Comparison of ENCODE assay signal across 1 cellular context in genomic region chr20:23585808-23586734, GRCh38.
TF ChIP-seq lines count a peak whose summit lies in the region.

No MANE protein-coding gene starts in this region.

TF ChIP-seq in HepG2, 621 proteins besides CTCF, POLR2A, EP300 and RAD21 (continued from another document and continues in another):
- peak; percentile 74 for TF ChIP-seq AHDC1 (CRISPR knock-in tag; IDR thresholded peaks at IDR 0.05; ENCODE audit: borderline replicate concordance)
- no peak for TF ChIP-seq NFAT5 (CRISPR knock-in tag; IDR thresholded peaks at IDR 0.05)
- TF ChIP-seq NR2F6 (IDR thresholded peaks at IDR 0.05), result peak; percentile 73
- peak; percentile 71 for TF ChIP-seq NR2F6 (CRISPR knock-in tag; IDR thresholded peaks at IDR 0.05)
- TF ChIP-seq ZNF800 (CRISPR knock-in tag; IDR thresholded peaks at IDR 0.05), result 0 out of 2 replicates have a peak, but pooled peaks have one; percentile 15
- TF ChIP-seq TRIM24 (CRISPR knock-in tag; IDR thresholded peaks at IDR 0.05), result no peak
- no peak for TF ChIP-seq ZNF333 (CRISPR knock-in tag; IDR thresholded peaks at IDR 0.05; ENCODE audit: borderline replicate concordance)
- TF ChIP-seq HMGXB4 (CRISPR knock-in tag; IDR thresholded peaks at IDR 0.05; ENCODE audit: borderline replicate concordance in 1 of 2, low read depth in 1 of 2), result peak in 1 of 2 experiments; percentile 1; a peak in 2 of 4 replicates
- TF ChIP-seq ZNF33B (CRISPR knock-in tag; IDR thresholded peaks at IDR 0.05), result peak; percentile 15
- TF ChIP-seq MLXIP (CRISPR knock-in tag; IDR thresholded peaks at IDR 0.05; ENCODE audit: borderline replicate concordance), result no peak
- no peak for TF ChIP-seq ZSCAN12 (CRISPR knock-in tag; IDR thresholded peaks at IDR 0.05)
- peak; percentile 23; the same call in 1 of the 2 replicates for TF ChIP-seq NR2F2 (IDR thresholded peaks at IDR 0.05; ENCODE audit: borderline replicate concordance, low read depth)
- TF ChIP-seq SOX6 (IDR thresholded peaks at IDR 0.05), result no peak
- TF ChIP-seq SOX6 (CRISPR knock-in tag; IDR thresholded peaks at IDR 0.05), result peak; percentile 83
- no peak; the same call in 1 of the 2 replicates for TF ChIP-seq ZNF44 (CRISPR knock-in tag; IDR thresholded peaks at IDR 0.05)
- no peak; the same call in 1 of the 2 replicates for TF ChIP-seq ZFP37 (CRISPR knock-in tag; IDR thresholded peaks at IDR 0.05; ENCODE audit: borderline replicate concordance)
- no peak for TF ChIP-seq ZBTB2 (CRISPR knock-in tag; IDR thresholded peaks at IDR 0.05; ENCODE audit: low read depth)
- TF ChIP-seq RFX5 (IDR thresholded peaks at IDR 0.05; ENCODE audit: low read depth, low read length), result no peak
- TF ChIP-seq JUND (CRISPR knock-in tag; IDR thresholded peaks at IDR 0.05), result peak; percentile 66; the same call in 1 of the 2 replicates
- no peak; the same call in 1 of the 2 replicates for TF ChIP-seq ZFP90 (CRISPR knock-in tag; IDR thresholded peaks at IDR 0.05; ENCODE audit: borderline replicate concordance)
- TF ChIP-seq ZNF138 (CRISPR knock-in tag; IDR thresholded peaks at IDR 0.05; ENCODE audit: low read depth), result no peak
- peak; percentile 81; the same call in 1 of the 2 replicates for TF ChIP-seq ZNF644 (CRISPR knock-in tag; IDR thresholded peaks at IDR 0.05; ENCODE audit: low read depth)
- no peak for TF ChIP-seq ZNF768 (CRISPR knock-in tag; IDR thresholded peaks at IDR 0.05)
- 0 out of 2 replicates have a peak, but pooled peaks have one; percentile 35 for TF ChIP-seq MED13 (CRISPR knock-in tag; IDR thresholded peaks at IDR 0.05)
- TF ChIP-seq ZNF292 (CRISPR knock-in tag; IDR thresholded peaks at IDR 0.05; ENCODE audit: borderline replicate concordance, low read depth), result peak; percentile 76
- TF ChIP-seq MXD1 (CRISPR knock-in tag; IDR thresholded peaks at IDR 0.05), result peak; percentile 24
- no peak; the same call in 1 of the 2 replicates for TF ChIP-seq GMEB1 (CRISPR knock-in tag; IDR thresholded peaks at IDR 0.05; ENCODE audit: borderline replicate concordance)
- peak; percentile 79; the same call in 1 of the 2 replicates for TF ChIP-seq TFAP4 (IDR thresholded peaks at IDR 0.05; ENCODE audit: borderline replicate concordance, low read depth)
- TF ChIP-seq NCOR1 (IDR thresholded peaks at IDR 0.05; ENCODE audit: borderline replicate concordance, low read length), result peak; percentile 18; the same call in 1 of the 2 replicates
- no peak for TF ChIP-seq BATF2 (CRISPR knock-in tag; IDR thresholded peaks at IDR 0.05)
- peak; percentile 80; the same call in 1 of the 2 replicates for TF ChIP-seq ZNF792 (CRISPR knock-in tag; IDR thresholded peaks at IDR 0.05)
- TF ChIP-seq ZBTB21 (CRISPR knock-in tag; IDR thresholded peaks at IDR 0.05), result no peak
- no peak for TF ChIP-seq NFATC3 (CRISPR knock-in tag; IDR thresholded peaks at IDR 0.05)
